Comparison of ENCODE assay signal across 2 cellular contexts in the genomic region with DNA sequence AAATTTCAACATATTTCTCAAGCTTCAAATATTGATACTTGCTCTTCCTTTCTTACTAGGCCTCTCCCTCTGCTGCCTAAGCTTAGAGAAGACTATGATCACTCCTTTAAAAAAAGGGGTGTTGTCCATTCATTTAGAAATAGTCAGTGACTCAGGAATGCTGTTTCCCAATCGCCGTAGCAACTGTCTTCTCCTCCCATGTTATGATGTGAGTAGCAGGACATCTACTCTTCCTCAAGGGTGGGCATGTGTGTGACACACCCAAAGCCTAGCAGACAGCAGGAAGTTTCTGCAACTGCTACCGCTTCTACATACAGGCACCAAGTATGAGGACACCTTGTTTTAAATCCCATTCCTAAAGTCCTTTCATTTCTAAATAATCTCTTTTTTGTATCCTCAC.
A peak's percentile ranks its signal among the peaks of the same experiment; 100 is the strongest.
TF ChIP-seq lines count a peak whose summit lies in the region.

No MANE protein-coding gene starts in this region.

TF ChIP-seq in HepG2, 621 proteins besides CTCF, POLR2A, EP300 and RAD21:
- TF ChIP-seq CEBPB (IDR thresholded peaks at IDR 0.05; ENCODE audit: borderline replicate concordance, low read depth, low read length) (peak; percentile 21; the same call in 1 of the 2 replicates), TEAD3 (CRISPR knock-in tag; optimal IDR thresholded peaks at IDR 0.05; ENCODE audit: borderline replicate concordance) (peak; percentile 68), RFX1 (IDR thresholded peaks at IDR 0.05) (peak; percentile 57), CEBPG (CRISPR knock-in tag; IDR thresholded peaks at IDR 0.05) (peak; percentile 67), KLF15 (CRISPR knock-in tag; IDR thresholded peaks at IDR 0.05; ENCODE audit: borderline replicate concordance) (no peak), SAP130 (CRISPR knock-in tag; IDR thresholded peaks at IDR 0.05; ENCODE audit: low read depth) (0 out of 2 replicates have a peak, but pooled peaks have one; percentile 12), RFX3 (CRISPR knock-in tag; IDR thresholded peaks at IDR 0.05) (0 out of 2 replicates have a peak, but pooled peaks have one; percentile 42), HIVEP1 (CRISPR knock-in tag; IDR thresholded peaks at IDR 0.05) (no peak), ZNF335 (CRISPR knock-in tag; IDR thresholded peaks at IDR 0.05) (no peak), ELF4 (CRISPR knock-in tag; IDR thresholded peaks at IDR 0.05; ENCODE audit: borderline replicate concordance) (no peak), MTF1 (CRISPR knock-in tag; IDR thresholded peaks at IDR 0.05) (no peak), FOSL2 (CRISPR knock-in tag; IDR thresholded peaks at IDR 0.05) (peak; percentile 56), GATAD2A (CRISPR knock-in tag; IDR thresholded peaks at IDR 0.05) (0 out of 2 replicates have a peak, but pooled peaks have one; percentile 11)
- TF ChIP-seq, protein P1, sequence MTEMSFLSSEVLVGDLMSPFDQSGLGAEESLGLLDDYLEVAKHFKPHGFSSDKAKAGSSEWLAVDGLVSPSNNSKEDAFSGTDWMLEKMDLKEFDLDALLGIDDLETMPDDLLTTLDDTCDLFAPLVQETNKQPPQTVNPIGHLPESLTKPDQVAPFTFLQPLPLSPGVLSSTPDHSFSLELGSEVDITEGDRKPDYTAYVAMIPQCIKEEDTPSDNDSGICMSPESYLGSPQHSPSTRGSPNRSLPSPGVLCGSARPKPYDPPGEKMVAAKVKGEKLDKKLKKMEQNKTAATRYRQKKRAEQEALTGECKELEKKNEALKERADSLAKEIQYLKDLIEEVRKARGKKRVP (CRISPR knock-in tag; IDR thresholded peaks at IDR 0.05) = 0 out of 4 replicates have a peak, but pooled peaks of 1 of the 2 experiments have one; percentile 19
- TF ChIP-seq, protein P2, sequence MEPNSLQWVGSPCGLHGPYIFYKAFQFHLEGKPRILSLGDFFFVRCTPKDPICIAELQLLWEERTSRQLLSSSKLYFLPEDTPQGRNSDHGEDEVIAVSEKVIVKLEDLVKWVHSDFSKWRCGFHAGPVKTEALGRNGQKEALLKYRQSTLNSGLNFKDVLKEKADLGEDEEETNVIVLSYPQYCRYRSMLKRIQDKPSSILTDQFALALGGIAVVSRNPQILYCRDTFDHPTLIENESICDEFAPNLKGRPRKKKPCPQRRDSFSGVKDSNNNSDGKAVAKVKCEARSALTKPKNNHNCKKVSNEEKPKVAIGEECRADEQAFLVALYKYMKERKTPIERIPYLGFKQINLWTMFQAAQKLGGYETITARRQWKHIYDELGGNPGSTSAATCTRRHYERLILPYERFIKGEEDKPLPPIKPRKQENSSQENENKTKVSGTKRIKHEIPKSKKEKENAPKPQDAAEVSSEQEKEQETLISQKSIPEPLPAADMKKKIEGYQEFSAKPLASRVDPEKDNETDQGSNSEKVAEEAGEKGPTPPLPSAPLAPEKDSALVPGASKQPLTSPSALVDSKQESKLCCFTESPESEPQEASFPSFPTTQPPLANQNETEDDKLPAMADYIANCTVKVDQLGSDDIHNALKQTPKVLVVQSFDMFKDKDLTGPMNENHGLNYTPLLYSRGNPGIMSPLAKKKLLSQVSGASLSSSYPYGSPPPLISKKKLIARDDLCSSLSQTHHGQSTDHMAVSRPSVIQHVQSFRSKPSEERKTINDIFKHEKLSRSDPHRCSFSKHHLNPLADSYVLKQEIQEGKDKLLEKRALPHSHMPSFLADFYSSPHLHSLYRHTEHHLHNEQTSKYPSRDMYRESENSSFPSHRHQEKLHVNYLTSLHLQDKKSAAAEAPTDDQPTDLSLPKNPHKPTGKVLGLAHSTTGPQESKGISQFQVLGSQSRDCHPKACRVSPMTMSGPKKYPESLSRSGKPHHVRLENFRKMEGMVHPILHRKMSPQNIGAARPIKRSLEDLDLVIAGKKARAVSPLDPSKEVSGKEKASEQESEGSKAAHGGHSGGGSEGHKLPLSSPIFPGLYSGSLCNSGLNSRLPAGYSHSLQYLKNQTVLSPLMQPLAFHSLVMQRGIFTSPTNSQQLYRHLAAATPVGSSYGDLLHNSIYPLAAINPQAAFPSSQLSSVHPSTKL (CRISPR knock-in tag; IDR thresholded peaks at IDR 0.05) = 0 out of 2 replicates have a peak, but pooled peaks have one; percentile 8

TF ChIP-seq in HEK293T, 16 proteins besides CTCF, POLR2A, EP300 and RAD21:
- TF ChIP-seq HDGF (IDR thresholded peaks at IDR 0.05; ENCODE audit: borderline replicate concordance) = no peak
- TF ChIP-seq FOXA1 (IDR thresholded peaks at IDR 0.05) = no peak
- TF ChIP-seq ARNT (IDR thresholded peaks at IDR 0.05) = no peak
- TF ChIP-seq CTBP1 (IDR thresholded peaks at IDR 0.05; ENCODE audit: borderline replicate concordance) = no peak
- no peak for TF ChIP-seq ELF4 (IDR thresholded peaks at IDR 0.05)
- no peak for TF ChIP-seq SUZ12 (IDR thresholded peaks at IDR 0.05)
- TF ChIP-seq ZNF384 (IDR thresholded peaks at IDR 0.05) = no peak
- TF ChIP-seq, protein P3, sequence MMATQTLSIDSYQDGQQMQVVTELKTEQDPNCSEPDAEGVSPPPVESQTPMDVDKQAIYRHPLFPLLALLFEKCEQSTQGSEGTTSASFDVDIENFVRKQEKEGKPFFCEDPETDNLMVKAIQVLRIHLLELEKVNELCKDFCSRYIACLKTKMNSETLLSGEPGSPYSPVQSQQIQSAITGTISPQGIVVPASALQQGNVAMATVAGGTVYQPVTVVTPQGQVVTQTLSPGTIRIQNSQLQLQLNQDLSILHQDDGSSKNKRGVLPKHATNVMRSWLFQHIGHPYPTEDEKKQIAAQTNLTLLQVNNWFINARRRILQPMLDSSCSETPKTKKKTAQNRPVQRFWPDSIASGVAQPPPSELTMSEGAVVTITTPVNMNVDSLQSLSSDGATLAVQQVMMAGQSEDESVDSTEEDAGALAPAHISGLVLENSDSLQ (IDR thresholded peaks at IDR 0.05) = no peak
- no peak for TF ChIP-seq SP1 (IDR thresholded peaks at IDR 0.05)
- no peak for TF ChIP-seq FOXK2 (IDR thresholded peaks at IDR 0.05)
- TF ChIP-seq LEF1 (IDR thresholded peaks at IDR 0.05; ENCODE audit: borderline replicate concordance) = no peak
